Comparison of ENCODE assay signal across 33 cellular contexts in the genomic region with DNA sequence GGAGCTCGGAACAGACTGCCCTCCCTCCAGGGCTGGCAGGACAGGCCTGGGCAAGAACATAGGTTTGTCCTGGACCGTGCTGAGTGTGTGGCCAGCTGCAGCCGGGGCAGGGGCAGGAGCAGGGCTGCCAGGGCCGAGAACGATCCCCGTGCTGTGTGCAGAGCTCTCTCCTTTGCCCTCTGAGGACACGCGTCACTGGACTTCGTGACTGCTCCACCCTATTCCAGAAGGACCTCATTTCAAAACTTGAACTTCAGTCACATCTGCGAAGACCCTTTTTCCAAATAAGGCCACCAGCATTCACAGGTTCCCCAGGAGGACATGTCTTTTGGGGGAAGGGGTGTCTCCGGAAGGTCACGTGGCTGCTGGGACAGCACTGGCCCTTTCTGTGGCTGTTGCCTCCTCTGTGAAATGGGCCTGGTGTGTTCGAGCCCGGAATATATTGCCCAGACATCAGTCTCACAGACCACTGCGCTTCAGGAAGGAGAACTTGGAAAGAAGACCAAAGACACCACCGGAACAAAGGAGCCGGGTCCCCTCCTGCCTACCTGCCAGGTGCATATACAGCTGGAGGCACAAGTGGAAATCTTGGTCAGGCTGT. TPM values are rescaled to one million over a fixed set of nuclear protein-coding genes. Genes with fewer than 3 reads are reported as not detected.
DNase-seq lines count a peak whose midpoint lies in the region; ATAC-seq, FAIRE-seq and TF ChIP-seq lines count a peak whose summit lies in the region.
"Had no signal": no experiment of that assay in that cellular context is flagged by ENCODE, and none has a peak within 500 bp of the region (broad histone marks: within the 10 kb centered on the region; RNA-seq: fewer than 3 reads in every experiment).

No MANE protein-coding gene starts in this region.

- no peak overlapping the region for H2BK120ac ChIP-seq in H1 (replicated peaks; ENCODE audit: low read depth, low read length)

- TF ChIP-seq CTCF in H1 (IDR thresholded peaks at IDR 0.05; ENCODE audit: control extremely low read depth in 1 of 3, insufficient read depth in 1 of 3, low read depth in 1 of 3, low read length in 3 of 3): no peak
- TF ChIP-seq CTCF in hepatocyte (IDR thresholded peaks at IDR 0.05; ENCODE audit: poor library complexity): no peak
- no peak for TF ChIP-seq CTCF in D721Med (IDR thresholded peaks at IDR 0.05; ENCODE audit: insufficient read depth, missing control alignments)

- no peak overlapping the region for H4K91ac ChIP-seq in H1 (replicated peaks; ENCODE audit: insufficient read length, low read length)

- TF ChIP-seq POLR2A in H1 (IDR thresholded peaks at IDR 0.05; ENCODE audit: control extremely low read depth in 1 of 2, low read depth in 2 of 2, low read length in 2 of 2): no peak

- no peak overlapping the region for H4K5ac ChIP-seq in H1 (ENCODE audit: insufficient read length, low read depth, low read length)

- H3K56ac ChIP-seq in H1 (replicated peaks; ENCODE audit: insufficient read length, low read depth, low read length): no peak overlapping the region

- H2BK12ac ChIP-seq in H1 (ENCODE audit: low read depth, low read length): no peak overlapping the region

- no peak for ATAC-seq in stimulated activated effector memory CD8-positive, alpha-beta T cell treated with anti-CD3 and anti-CD28 coated beads, Interleukin-12 subunit alpha, Interleukin-12 subunit beta, amount 100 ng/mL, for 72 hours
- ATAC-seq in GM18873 (IDR thresholded peaks at IDR 0.05; ENCODE audit: low FRiP score, unreplicated experiment): no peak
- ATAC-seq: effector memory CD8-positive, alpha-beta T cell; gastroesophageal sphincter; left ventricle myocardium superior; natural killer cell treated with Interleukin-12 subunit alpha and Interleukin-12 subunit beta and Interleukin-15 and Interleukin-18, amount 100 ng/mL, for 72 hours had no signal

- POLR2A ChIA-PET in H1 (lab: Charles Lee; ENCODE audit: partially characterized antibody): interaction anchor here (1.0 to 27.1 kb wide), 8 partner anchors 8 to 63 kb away, joined by 3 to 507 read pairs (median 8); partner anchors contain the start of gene SLC7A5

- no peaks in the 10 kb centered on the region for H3K27me3 Mint-ChIP-seq in activated naive CD4-positive, alpha-beta T cell treated with anti-CD3 and anti-CD28 coated beads, Interleukin-2, amount 50 U/mL, for 24 hours
- H3K27me3 Mint-ChIP-seq: activated CD4-positive, alpha-beta T cell treated with anti-CD3 and anti-CD28 coated beads, Interleukin-2, amount 10 ng/mL, durations not matched to agents 24 days and 14 days; effector memory CD8-positive, alpha-beta T cell; natural killer cell treated with Interleukin-12 subunit alpha and Interleukin-12 subunit beta and Interleukin-15 and Interleukin-18, amount 100 ng/mL, for 72 hours; stimulated activated naive B cell treated with anti-CD40 and anti-IgM and Interleukin-4, amounts not matched to agents 10 μg/mL and 1 μg/mL and 100 μg/mL, for 72 hours had no signal

- H2BK5ac ChIP-seq in H1 (ENCODE audit: low read depth, low read length): peak overlapping the region; percentile 15; the same call in 1 of the 2 replicates

- WGBS in H1 (ENCODE audit: extremely low coverage in 1 of 2, insufficient coverage in 1 of 2, insufficient read length in 1 of 2, insufficient replicate concordance in 2 of 2, low coverage in 1 of 2, low lambda C conversion rate in 2 of 2, missing lambda C conversion rate in 1 of 2), 2 experiments: 91% methylated on average over 17 of the region's 17 CpGs; no CpG with 5 or more reads in 1 of the 2 experiments
- WGBS in hepatocyte (ENCODE audit: low lambda C conversion rate, missing lambda C conversion rate): 97% methylated on average over 17 of the region's 17 CpGs

- H3K4me3 ChIP-seq in H1 (ENCODE audit: extremely low read depth in 1 of 4, insufficient read depth in 2 of 4, low read depth in 3 of 4, low read length in 4 of 4): no peak overlapping the region
- H3K4me3 ChIP-seq in hepatocyte: no peak overlapping the region
- H3K4me3 ChIP-seq: adrenal gland, breast epithelium, esophagus muscularis mucosa, gastroesophageal sphincter, ovary, SK-N-MC, thoracic aorta, uterus had no signal

- H3K9me3 Mint-ChIP-seq in activated naive CD4-positive, alpha-beta T cell treated with anti-CD3 and anti-CD28 coated beads, Interleukin-2, amount 50 U/mL, for 24 hours: no peaks in the 10 kb centered on the region
- H3K9me3 Mint-ChIP-seq in stimulated activated effector memory CD8-positive, alpha-beta T cell treated with anti-CD3 and anti-CD28 coated beads, Interleukin-12 subunit alpha, Interleukin-12 subunit beta, amount 100 ng/mL, for 72 hours: no peaks in the 10 kb centered on the region
- H3K9me3 Mint-ChIP-seq: activated CD4-positive, alpha-beta T cell treated with anti-CD3 and anti-CD28 coated beads, Interleukin-2, amount 10 ng/mL, durations not matched to agents 24 days and 14 days; activated T-helper 2 cell treated with anti-CD3 and anti-CD28 coated beads, Interferon-gamma antibody, Interleukin-2, Interleukin-4, amounts not matched to agents 10 μg/mL and 5 μg/mL and 100 μg/mL, durations not matched to agents 14 hours and 24 hours and 36 hours; effector memory CD8-positive, alpha-beta T cell; natural killer cell treated with Interleukin-12 subunit alpha and Interleukin-12 subunit beta and Interleukin-15 and Interleukin-18, amount 100 ng/mL, for 72 hours; stimulated activated naive B cell treated with anti-CD40 and anti-IgM and Interleukin-4, amounts not matched to agents 10 μg/mL and 1 μg/mL and 100 μg/mL, for 72 hours; T-helper 1 cell treated with Interleukin-12 subunit alpha and Interleukin-12 subunit beta and Interleukin-4 antibody, amounts not matched to agents 30 μg/mL and 1 μg/mL, for 36 hours had no signal

- H3K4me1 Mint-ChIP-seq in activated naive CD4-positive, alpha-beta T cell treated with anti-CD3 and anti-CD28 coated beads, Interleukin-2, amount 50 U/mL, for 24 hours: peaks cover 18% of the 10 kb centered on the region
- H3K4me1 Mint-ChIP-seq in stimulated activated effector memory CD8-positive, alpha-beta T cell treated with anti-CD3 and anti-CD28 coated beads, Interleukin-12 subunit alpha, Interleukin-12 subunit beta, amount 100 ng/mL, for 72 hours: peaks cover 24% of the 10 kb centered on the region

- H3K27ac Mint-ChIP-seq in activated naive CD4-positive, alpha-beta T cell treated with anti-CD3 and anti-CD28 coated beads, Interleukin-2, amount 50 U/mL, for 24 hours: peak overlapping the region; percentile 80
- H3K27ac Mint-ChIP-seq in stimulated activated effector memory CD8-positive, alpha-beta T cell treated with anti-CD3 and anti-CD28 coated beads, Interleukin-12 subunit alpha, Interleukin-12 subunit beta, amount 100 ng/mL, for 72 hours: peak overlapping the region; percentile 29
- H3K27ac Mint-ChIP-seq: activated CD4-positive, alpha-beta T cell treated with anti-CD3 and anti-CD28 coated beads, Interleukin-2, amount 10 ng/mL, durations not matched to agents 24 days and 14 days; natural killer cell treated with Interleukin-12 subunit alpha and Interleukin-12 subunit beta and Interleukin-15 and Interleukin-18, amount 100 ng/mL, for 72 hours; stimulated activated naive B cell treated with anti-CD40 and anti-IgM and Interleukin-4, amounts not matched to agents 10 μg/mL and 1 μg/mL and 100 μg/mL, for 72 hours had no signal

- H3K23me2 ChIP-seq in H1 (ENCODE audit: low read depth, low read length): no peaks in the 10 kb centered on the region

- 0 out of 2 replicates have a peak overlapping the region, but pooled peaks have one; percentile 10 for H2BK15ac ChIP-seq in H1 (ENCODE audit: low read length)

- H2AFZ ChIP-seq in H1 (ENCODE audit: low read length) (no peak overlapping the region), hepatocyte (no peak overlapping the region)

- no peaks in the 10 kb centered on the region for H3K4me1 ChIP-seq in H1 (replicated peaks in 1 of 4; ENCODE audit: control insufficient read depth in 3 of 4, insufficient read depth in 4 of 4, low read length in 3 of 4)
- peaks cover 8% of the 10 kb centered on the region for H3K4me1 ChIP-seq in hepatocyte (ENCODE audit: insufficient read depth)
- H3K4me1 ChIP-seq: breast epithelium, uterus had no signal

- H3K36me3 Mint-ChIP-seq in activated naive CD4-positive, alpha-beta T cell treated with anti-CD3 and anti-CD28 coated beads, Interleukin-2, amount 50 U/mL, for 24 hours: peaks cover 4% of the 10 kb centered on the region
- H3K36me3 Mint-ChIP-seq in stimulated activated effector memory CD8-positive, alpha-beta T cell treated with anti-CD3 and anti-CD28 coated beads, Interleukin-12 subunit alpha, Interleukin-12 subunit beta, amount 100 ng/mL, for 72 hours: peaks cover 100% of the 10 kb centered on the region
- H3K36me3 Mint-ChIP-seq: natural killer cell treated with Interleukin-12 subunit alpha and Interleukin-12 subunit beta and Interleukin-15 and Interleukin-18, amount 100 ng/mL, for 72 hours had no signal

- H2BK20ac ChIP-seq in H1 (ENCODE audit: low read length): no peak overlapping the region

- H3K18ac ChIP-seq in H1 (ENCODE audit: extremely low read depth, low read length): no peak overlapping the region

- peaks cover 18 to 24% of the 10 kb centered on the region in 2 experiments for H4K20me1 ChIP-seq in H1 (replicated peaks in 1 of 2; ENCODE audit: control insufficient read depth in 1 of 2, insufficient read depth in 2 of 2, low read length in 2 of 2)
- H4K20me1 ChIP-seq in hepatocyte (ENCODE audit: insufficient read depth, poor library complexity, severe bottlenecking): no peaks in the 10 kb centered on the region

- TF ChIP-seq RAD21 in H1 (IDR thresholded peaks at IDR 0.05 in 1 of 2, conservative IDR thresholded peaks at IDR 0.05 in 1 of 2; ENCODE audit: low read depth in 2 of 2, low read length in 2 of 2): no peak

- H3K9ac ChIP-seq in H1 (replicated peaks in 1 of 4; ENCODE audit: extremely low read depth in 1 of 4, low read depth in 3 of 4, low read length in 3 of 4): no peak overlapping the region
- H3K9ac ChIP-seq: KMS-11 had no signal

- H3K9me2 ChIP-seq in hepatocyte (replicated peaks; ENCODE audit: insufficient read depth): no peaks in the 10 kb centered on the region

- H3K9me3 ChIP-seq in KOPT-K1 (ENCODE audit: insufficient read depth, low read length, poor library complexity, severe bottlenecking) (no peaks in the 10 kb centered on the region), H1 (ENCODE audit: insufficient read depth in 2 of 2, low read depth in 1 of 2, low read length in 1 of 2) (no peaks in the 10 kb centered on the region), hepatocyte (ENCODE audit: low read depth) (no peaks in the 10 kb centered on the region)
- H3K9me3 ChIP-seq: adrenal gland, breast epithelium, esophagus muscularis mucosa, gastroesophageal sphincter, ovary, thoracic aorta, uterus had no signal

- CTCF ChIA-PET in H1 (lab: Charles Lee; ENCODE audit: partially characterized antibody): interaction anchor here (0.9 to 9.8 kb wide), 11 partner anchors 11 to 67 kb away, joined by 3 to 115 read pairs (median 4); no protein-coding TSS in a partner anchor

- H3K79me2 ChIP-seq in H1 (ENCODE audit: control insufficient read depth in 1 of 2, insufficient read depth in 2 of 2, low read length in 2 of 2) (peaks cover 0 to 45% of the 10 kb centered on the region in 2 experiments; a peak in 2 of 4 replicates), hepatocyte (peaks cover 15% of the 10 kb centered on the region)

- no peak for DNase-seq in activated naive CD4-positive, alpha-beta T cell treated with Interleukin-2 at 50 U/mL for 16 hours
- DNase-seq in H1 (ENCODE audit: low read depth in 1 of 2, low spot score in 2 of 2) (no peak), hepatocyte (ENCODE audit: low spot score) (no peak), D721Med (ENCODE audit: insufficient read length, low spot score) (no peak)
- no peak for DNase-seq in stimulated activated effector memory CD8-positive, alpha-beta T cell treated with anti-CD3 and anti-CD28 coated beads, Interleukin-12 subunit alpha, Interleukin-12 subunit beta, amount 100 ng/mL, for 72 hours (ENCODE audit: low spot score in 2 of 2)
- DNase-seq: activated CD4-positive, alpha-beta T cell treated with anti-CD3 and anti-CD28 coated beads, Interleukin-2, amount 10 ng/mL, durations not matched to agents 24 days and 14 days; activated CD8-positive, alpha-beta memory T cell treated with anti-CD3 and anti-CD28 coated beads, Interleukin-2, amount 50 U/mL, for 4 hours; adrenal gland; effector memory CD8-positive, alpha-beta T cell; left ventricle myocardium superior; NCI-H1048; NCI-H1694 treated with DMSO at 0.1 percent for 48 hours; NCI-H2171 treated with DMSO at 0.1 percent for 48 hours; NCI-H526; ovary; stimulated activated CD4-positive, alpha-beta T cell treated with anti-CD3 and anti-CD28 coated beads, Interleukin-4, amount 100 ng/mL, for 1 hour; stimulated activated naive B cell treated with anti-CD40 and anti-IgM and Interleukin-4, amounts not matched to agents 10 μg/mL and 1 μg/mL and 100 μg/mL, for 72 hours; uterus had no signal

- no peak overlapping the region for H3K4me2 ChIP-seq in H1 (ENCODE audit: insufficient read depth in 1 of 2, low read depth in 2 of 2, low read length in 2 of 2)
- H3K4me2 ChIP-seq in hepatocyte: no peak overlapping the region
- H3K4me2 ChIP-seq: KMS-11 had no signal

- H3K79me1 ChIP-seq in H1 (ENCODE audit: low read depth, low read length): peaks cover 4% of the 10 kb centered on the region

- TF ChIP-seq EP300 in H1 (IDR thresholded peaks at IDR 0.05; ENCODE audit: borderline replicate concordance in 1 of 2, low read depth in 2 of 2, low read length in 2 of 2): no peak

- H3K36me3 ChIP-seq in KOPT-K1 (ENCODE audit: insufficient read depth, low read length): peaks cover 96% of the 10 kb centered on the region
- H3K36me3 ChIP-seq in H1 (ENCODE audit: control insufficient read depth in 2 of 4, insufficient read depth in 4 of 4, low read length in 3 of 4): peaks cover 5 to 49% (median 30%) of the 10 kb centered on the region in 4 experiments; a peak in 6 of 8 replicates
- H3K36me3 ChIP-seq in hepatocyte (replicated peaks; ENCODE audit: insufficient read depth, low read depth): no peaks in the 10 kb centered on the region
- H3K36me3 ChIP-seq: adrenal gland, breast epithelium, ovary, thoracic aorta, uterus had no signal

- peak overlapping the region; percentile 43 for H3K27ac ChIP-seq in KOPT-K1 (ENCODE audit: low read depth, low read length, poor library complexity, severe bottlenecking)
- 0 out of 2 replicates have a peak overlapping the region, but pooled peaks have one; percentile 10 for H3K27ac ChIP-seq in H1 (ENCODE audit: low read depth, low read length)
- no peak overlapping the region for H3K27ac ChIP-seq in hepatocyte
- H3K27ac ChIP-seq: adrenal gland, breast epithelium, esophagus muscularis mucosa, gastroesophageal sphincter, KMS-11, ovary, SK-N-MC, thoracic aorta, uterus had no signal

- H3K4me3 Mint-ChIP-seq in activated naive CD4-positive, alpha-beta T cell treated with anti-CD3 and anti-CD28 coated beads, Interleukin-2, amount 50 U/mL, for 24 hours: no peak overlapping the region
- H3K4me3 Mint-ChIP-seq in stimulated activated effector memory CD8-positive, alpha-beta T cell treated with anti-CD3 and anti-CD28 coated beads, Interleukin-12 subunit alpha, Interleukin-12 subunit beta, amount 100 ng/mL, for 72 hours: no peak overlapping the region
- H3K4me3 Mint-ChIP-seq: activated CD4-positive, alpha-beta T cell treated with anti-CD3 and anti-CD28 coated beads, Interleukin-2, amount 10 ng/mL, durations not matched to agents 24 days and 14 days; natural killer cell treated with Interleukin-12 subunit alpha and Interleukin-12 subunit beta and Interleukin-15 and Interleukin-18, amount 100 ng/mL, for 72 hours; stimulated activated naive B cell treated with anti-CD40 and anti-IgM and Interleukin-4, amounts not matched to agents 10 μg/mL and 1 μg/mL and 100 μg/mL, for 72 hours; T-helper 1 cell treated with Interleukin-12 subunit alpha and Interleukin-12 subunit beta and Interleukin-4 antibody, amounts not matched to agents 30 μg/mL and 1 μg/mL, for 36 hours had no signal

- H3K14ac ChIP-seq in H1 (ENCODE audit: insufficient read length): no peak overlapping the region

- no peak for FAIRE-seq in H1 (lab: Jason Lieb, UNC)
- no peak for FAIRE-seq in D721Med (lab: Jason Lieb, UNC)
- FAIRE-seq: colon, islet of Langerhans, RCC 7860 had no signal

- no peak overlapping the region for H2AK5ac ChIP-seq in H1 (ENCODE audit: low read depth, low read length)

- peak overlapping the region; percentile 65 for H4K8ac ChIP-seq in H1 (ENCODE audit: extremely low read depth, insufficient read depth, low read length)

- no peak overlapping the region for H3K23ac ChIP-seq in H1 (ENCODE audit: insufficient read length)

- H3K27me3 ChIP-seq in H1 (replicated peaks in 1 of 4; ENCODE audit: control insufficient read depth in 3 of 4, extremely low read depth in 1 of 4, insufficient read depth in 3 of 4, low read length in 3 of 4): no peaks in the 10 kb centered on the region
- no peaks in the 10 kb centered on the region for H3K27me3 ChIP-seq in hepatocyte
- H3K27me3 ChIP-seq: adrenal gland, breast epithelium, esophagus muscularis mucosa, gastroesophageal sphincter, ovary, uterus had no signal

- H3K4ac ChIP-seq in H1 (replicated peaks; ENCODE audit: insufficient read length, low read depth, low read length): no peak overlapping the region

RNA-seq across cellular contexts. Expression of gene SLC7A5, which starts 27.6 kb away (rescaled TPM):
- 327 and 341 TPM in 2 replicates for total RNA-seq in H1 (2021; fragmentation: NEBNext Ultra II Directional; extraction: Animal tissue kit (Norgen Biotek cat#: 25700))
- polyA plus RNA-seq in H1 (2011; rRNA removed) (68.2 and 161 TPM in 2 replicates), hepatocyte (52.5 and 56.2 TPM in 2 replicates)
- polyA plus RNA-seq in H1 (2011; cell fraction: cytosol; rRNA removed): 65.1 TPM
- 122 TPM for polyA plus RNA-seq in H1 (2011; cell fraction: nucleus; rRNA removed)
- polyA plus RNA-seq in H1 (2012, experiment 1 of 2): 126 to 176 TPM (median 151 TPM) in 4 replicates
- polyA plus RNA-seq in H1 (2012, experiment 2 of 2): 202 TPM
- polyA plus RNA-seq in H1 (2013, experiment 1 of 2): 316 TPM
- 381 TPM for polyA plus RNA-seq in H1 (2013, experiment 2 of 2)
- polyA minus RNA-seq in H1 (2011; rRNA and poly(A)+ RNA removed): 34.4 and 63.7 TPM in 2 replicates
- polyA minus RNA-seq in H1 (2011; cell fraction: cytosol; rRNA and poly(A)+ RNA removed): 84.2 TPM
- 42.4 TPM for polyA minus RNA-seq in H1 (2011; cell fraction: nucleus; rRNA and poly(A)+ RNA removed)
- 20.4 and 29.3 TPM in 2 replicates for total RNA-seq in hepatocyte

Comparison
In these comparisons a context has a peak if more than half of its experiments do, and no peak if none do; other contexts are left out.
1. RNA of gene SLC7A5, which starts 27.6 kb away (total RNA-seq): 327 to 341 TPM in H1; 20.4 to 29.3 TPM in hepatocyte; every median in the first group is over 10 times any median in the second.